Comparison of ENCODE assay signal across 16 cellular contexts in the genomic region with DNA sequence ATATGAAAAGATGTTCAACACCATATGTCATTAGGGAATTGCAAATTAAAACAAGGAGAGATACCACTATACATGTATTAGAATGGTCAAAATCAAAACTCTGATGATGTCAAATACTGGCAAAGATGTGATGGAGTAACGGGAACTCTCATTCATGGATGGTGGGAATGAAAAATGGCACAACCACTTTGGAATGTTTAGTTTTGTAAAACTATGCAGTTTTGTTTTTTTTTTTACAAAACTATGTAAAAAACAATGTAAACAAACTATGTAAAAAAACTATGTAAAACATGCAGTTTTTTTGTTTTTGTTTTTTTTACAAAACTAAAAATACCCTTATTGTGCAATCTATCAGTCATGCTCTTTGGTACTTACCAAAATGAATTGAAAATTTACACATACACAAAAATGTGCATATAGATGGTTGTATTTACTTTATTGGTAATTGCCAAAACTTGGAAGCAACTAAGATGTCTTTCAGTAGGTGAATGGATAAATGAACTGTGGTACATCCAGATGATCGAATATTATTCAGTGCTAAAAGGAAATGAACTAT. TPM values are rescaled to one million over a fixed set of nuclear protein-coding genes. Genes with fewer than 3 reads are reported as not detected.
DNase-seq lines count a peak whose midpoint lies in the region; ATAC-seq, FAIRE-seq and TF ChIP-seq lines count a peak whose summit lies in the region.
"Had no signal": no experiment of that assay in that cellular context is flagged by ENCODE, and none has a peak within 500 bp of the region (broad histone marks: within the 10 kb centered on the region; RNA-seq: fewer than 3 reads in every experiment).

No MANE protein-coding gene starts in this region.

- no peak overlapping the region for H3K27ac Mint-ChIP-seq in activated CD4-positive, alpha-beta T cell treated with anti-CD3 and anti-CD28 coated beads, Interleukin-2, amount 10 ng/mL, durations not matched to agents 7 days and 5 days
- H3K27ac Mint-ChIP-seq: CD8-positive, alpha-beta memory T cell; GM23338 had no signal

- peaks cover 0 to 9% of the 10 kb centered on the region in 2 experiments; a peak in 1 of 4 replicates for H3K79me1 ChIP-seq in IMR-90 (ENCODE audit: low read depth in 1 of 2, low read length in 2 of 2)

- H3K79me2 ChIP-seq in osteoblast (ENCODE audit: insufficient read depth, low read length), result no peaks in the 10 kb centered on the region

- no peak overlapping the region for H3K4me3 Mint-ChIP-seq in activated CD4-positive, alpha-beta T cell treated with anti-CD3 and anti-CD28 coated beads, Interleukin-2, amount 10 ng/mL, durations not matched to agents 7 days and 5 days
- H3K4me3 Mint-ChIP-seq: CD8-positive, alpha-beta memory T cell; GM23338 had no signal

- intact Hi-C loops in IMR-90 (cut with micrococcal nuclease), result no loop called here

- no peaks in the 10 kb centered on the region for H3K9me1 ChIP-seq in IMR-90 (ENCODE audit: insufficient read depth, low read length)

- H3K4me1 Mint-ChIP-seq in activated CD4-positive, alpha-beta T cell treated with anti-CD3 and anti-CD28 coated beads, Interleukin-2, amount 10 ng/mL, durations not matched to agents 7 days and 5 days, result peaks cover 5% of the 10 kb centered on the region
- H3K4me1 Mint-ChIP-seq: GM23338 had no signal

- no TSS peak for BruUV-seq in IMR-90 (replicated peaks; lab: Mats Ljungman, UMichigan)

- H3K27me3 ChIP-seq in IMR-90 (ENCODE audit: control insufficient read depth, insufficient read depth, low read length) (no peaks in the 10 kb centered on the region), osteoblast (ENCODE audit: insufficient read depth, low read length) (no peaks in the 10 kb centered on the region)
- H3K27me3 ChIP-seq: BLaER1 had no signal

- H3K27me3 Mint-ChIP-seq in activated CD4-positive, alpha-beta T cell treated with anti-CD3 and anti-CD28 coated beads, Interleukin-2, amount 10 ng/mL, durations not matched to agents 7 days and 5 days, result peaks cover 28% of the 10 kb centered on the region

- TF ChIP-seq CTCF in A549 (IDR thresholded peaks at IDR 0.05) (no peak), IMR-90 (conservative IDR thresholded peaks at IDR 0.05; ENCODE audit: low read depth, low read length) (no peak), osteoblast (IDR thresholded peaks at IDR 0.05; ENCODE audit: extremely low read depth, low read depth, low read length) (no peak)

- H3K18ac ChIP-seq in IMR-90 (ENCODE audit: low read depth, low read length), result no peak overlapping the region

- no peak overlapping the region for H3K23ac ChIP-seq in IMR-90 (ENCODE audit: low read depth, low read length)

- no peak overlapping the region for H2BK15ac ChIP-seq in IMR-90 (ENCODE audit: low read depth, low read length)

- in situ Hi-C loops in IMR-90 (cut with MboI; ENCODE audit: low sequenced_read_pairs), result no loop called here

- no peak overlapping the region for H2AK5ac ChIP-seq in IMR-90 (ENCODE audit: low read depth, low read length)

- no peak overlapping the region for H4K8ac ChIP-seq in IMR-90 (ENCODE audit: low read depth in 2 of 2, low read length in 2 of 2)

- TF ChIP-seq POLR2A in A549 (IDR thresholded peaks at IDR 0.05; ENCODE audit: low read length), result no peak
- TF ChIP-seq POLR2A in IMR-90 (IDR thresholded peaks at IDR 0.05; ENCODE audit: low read depth, low read length), result no peak

- H3K27ac ChIP-seq in A549 (no peak overlapping the region), IMR-90 (ENCODE audit: insufficient read depth, low read length) (no peak overlapping the region), osteoblast (ENCODE audit: low read depth, low read length) (no peak overlapping the region)
- H3K27ac ChIP-seq: BLaER1 had no signal

- peak; percentile 36 for FAIRE-seq in A549 (lab: Jason Lieb, UNC)
- FAIRE-seq: A204.1, GM12891 had no signal

- H3K9me3 ChIP-seq in A549 (no peaks in the 10 kb centered on the region), IMR-90 (ENCODE audit: control insufficient read depth, insufficient read depth, low read length) (peaks cover 2% of the 10 kb centered on the region; the same call in 1 of the 2 replicates), osteoblast (ENCODE audit: low read depth, low read length) (no peaks in the 10 kb centered on the region)
- H3K9me3 ChIP-seq: BLaER1 had no signal

- DNase-seq in A549 (ENCODE audit: low read depth in 1 of 2, low spot score in 1 of 2) (no peak), EH (ENCODE audit: low read depth) (peak; percentile 63), IMR-90 (peak; percentile 30), fibroblast of gingiva (ENCODE audit: low read depth) (peak; percentile 79), SW480 (ENCODE audit: low spot score) (no peak), osteoblast (ENCODE audit: insufficient read length, low spot score, missing footprints) (no peak)
- DNase-seq in activated CD4-positive, alpha-beta T cell treated with anti-CD3 and anti-CD28 coated beads, Interleukin-2, amount 10 ng/mL, durations not matched to agents 7 days and 5 days, result no peak
- DNase-seq: AML-193; Caco-2; CD8-positive, alpha-beta memory T cell; DMS53; H7 had no signal

- H3K4me1 ChIP-seq in A549, result 0 out of 3 replicates have a peak, but pooled peaks cover 3% of the 10 kb centered on the region
- H3K4me1 ChIP-seq in IMR-90 (ENCODE audit: control insufficient read depth, insufficient read depth, low read length), result no peaks in the 10 kb centered on the region
- H3K4me1 ChIP-seq in osteoblast (ENCODE audit: insufficient read depth, low read length), result peaks cover 2% of the 10 kb centered on the region
- H3K4me1 ChIP-seq: Caco-2 had no signal

- H2BK20ac ChIP-seq in IMR-90 (ENCODE audit: low read depth, low read length), result no peak overlapping the region

- H3K4me2 ChIP-seq in A549, result no peak overlapping the region
- no peak overlapping the region for H3K4me2 ChIP-seq in IMR-90 (ENCODE audit: low read depth, low read length)
- H3K4me2 ChIP-seq in osteoblast (ENCODE audit: insufficient read depth, low read length), result no peak overlapping the region
- H3K4me2 ChIP-seq: BLaER1, GM23338 had no signal

- 70% methylated on average over 2 of the region's 2 CpGs for WGBS in A549 (ENCODE audit: missing lambda C conversion rate)
- WGBS in IMR-90 (ENCODE audit: extremely low coverage in 2 of 2, insufficient read length in 1 of 2), 2 experiments, result no CpG with 5 or more reads among the region's 2 CpGs

- H3K36me3 ChIP-seq in IMR-90 (ENCODE audit: control insufficient read depth, insufficient read depth, low read length), result no peaks in the 10 kb centered on the region
- H3K36me3 ChIP-seq in osteoblast (ENCODE audit: insufficient read depth, low read length), result no peaks in the 10 kb centered on the region
- H3K36me3 ChIP-seq: BLaER1 had no signal

- no peak overlapping the region for H3K14ac ChIP-seq in IMR-90 (replicated peaks; ENCODE audit: low read depth, low read length)

- no peak overlapping the region for H2AK9ac ChIP-seq in IMR-90 (replicated peaks; ENCODE audit: low read depth, low read length, poor library complexity)

- H2BK5ac ChIP-seq in IMR-90 (ENCODE audit: low read depth, low read length, poor library complexity, severe bottlenecking), result no peak overlapping the region

- no peak overlapping the region for H4K5ac ChIP-seq in IMR-90 (ENCODE audit: low read depth, low read length)

- H3K4ac ChIP-seq in IMR-90 (ENCODE audit: low read depth, low read length), result no peak overlapping the region

- POLR2A ChIA-PET in A549 (lab: Yijun Ruan, JAX) (no interaction called here), IMR-90 (lab: Charles Lee; ENCODE audit: unreplicated experiment) (no interaction called here)
- POLR2A ChIA-PET in activated CD4-positive, alpha-beta T cell treated with anti-CD3 and anti-CD28 coated beads, Interleukin-2, amount 10 ng/mL, durations not matched to agents 7 days and 5 days (lab: Charles Lee), result no interaction called here

- no peak overlapping the region for H3K4me3 ChIP-seq in A549
- no peak overlapping the region for H3K4me3 ChIP-seq in IMR-90 (ENCODE audit: insufficient read depth, low read depth, low read length)
- no peak overlapping the region for H3K4me3 ChIP-seq in osteoblast (ENCODE audit: insufficient read depth, low read length)
- H3K4me3 ChIP-seq: BLaER1, GM23338 had no signal

- TF ChIP-seq RAD21 in A549 (conservative IDR thresholded peaks at IDR 0.05 in 1 of 2, IDR thresholded peaks at IDR 0.05 in 1 of 2) (no peak), IMR-90 (IDR thresholded peaks at IDR 0.05; ENCODE audit: low read length) (no peak)

- no peak for TF ChIP-seq EP300 in A549 (IDR thresholded peaks at IDR 0.05)

- CTCF ChIA-PET in A549 (lab: Yijun Ruan, JAX) (no interaction called here), IMR-90 (lab: Yijun Ruan, JAX) (no interaction called here)
- CTCF ChIA-PET in activated CD4-positive, alpha-beta T cell treated with anti-CD3 and anti-CD28 coated beads, Interleukin-2, amount 10 ng/mL, durations not matched to agents 7 days and 5 days (lab: Charles Lee), result no interaction called here

- ATAC-seq in A549 (no peak), IMR-90 (ENCODE audit: low read depth) (no peak)
- ATAC-seq: GM23338 had no signal

- no peak overlapping the region for H2BK120ac ChIP-seq in IMR-90 (ENCODE audit: low read depth, low read length)

- dilution Hi-C loops in IMR-90 (cut with HindIII; ENCODE audit: low sequenced_read_pairs, unreplicated experiment), result no loop called here

- H4K20me1 ChIP-seq in IMR-90 (ENCODE audit: insufficient read depth, low read length) (no peaks in the 10 kb centered on the region), osteoblast (ENCODE audit: insufficient read depth, low read length) (no peaks in the 10 kb centered on the region)
- H4K20me1 ChIP-seq: BLaER1 had no signal

- H2AFZ ChIP-seq in IMR-90 (replicated peaks; ENCODE audit: low read length, poor library complexity) (no peak overlapping the region), osteoblast (ENCODE audit: low read length) (no peak overlapping the region)
- H2AFZ ChIP-seq: GM23338 had no signal

- H4K91ac ChIP-seq in IMR-90 (ENCODE audit: insufficient read depth, low read depth, low read length), result no peak overlapping the region

- H3K9ac ChIP-seq in IMR-90 (ENCODE audit: low read depth, low read length), result no peak overlapping the region
- H3K9ac ChIP-seq: BLaER1 had no signal

- H3K9me3 Mint-ChIP-seq in activated CD4-positive, alpha-beta T cell treated with anti-CD3 and anti-CD28 coated beads, Interleukin-2, amount 10 ng/mL, durations not matched to agents 7 days and 5 days, result no peaks in the 10 kb centered on the region
- H3K9me3 Mint-ChIP-seq: CD8-positive, alpha-beta memory T cell; GM23338 had no signal

- H3K56ac ChIP-seq in IMR-90 (ENCODE audit: extremely low read depth, insufficient read depth, low read length), result no peak overlapping the region

- H3K36me3 Mint-ChIP-seq in activated CD4-positive, alpha-beta T cell treated with anti-CD3 and anti-CD28 coated beads, Interleukin-2, amount 10 ng/mL, durations not matched to agents 7 days and 5 days (ENCODE audit: low read depth), result no peaks in the 10 kb centered on the region

RNA-seq across cellular contexts. Expression of a gene that starts 5.0 kb away (rescaled TPM):
- 31.3 and 32.8 TPM in 2 replicates for polyA plus RNA-seq in A549 (2011; rRNA removed)
- polyA plus RNA-seq in A549 (2012; cell fraction: cytosol; rRNA removed), result 6.2 and 6.6 TPM in 2 replicates
- 4.2 and 7.8 TPM in 2 replicates for polyA plus RNA-seq in A549 (2012; cell fraction: nucleus; rRNA removed)
- polyA plus RNA-seq in A549 (2017; fragmentation: RNase III; extraction: RNeasy Plus Mini Kit Qiagen cat#74134 plus additional on column Dnase treatment), result 31.0 to 31.8 TPM (median 31.4 TPM) in 3 replicates
- 20.9 and 23.6 TPM in 2 replicates for polyA minus RNA-seq in A549 (2011; rRNA and poly(A)+ RNA removed)
- 110 and 117 TPM in 2 replicates for total RNA-seq in IMR-90 (2012; rRNA removed)
- 12.4 and 15.0 TPM in 2 replicates for polyA plus RNA-seq in IMR-90 (2012; rRNA removed)
- polyA plus RNA-seq in IMR-90 (2012; cell fraction: cytosol; rRNA removed), result 3.8 and 5.9 TPM in 2 replicates
- 5.9 and 41.8 TPM in 2 replicates for polyA plus RNA-seq in IMR-90 (2012; cell fraction: nucleus; rRNA removed; ENCODE audit: low replicate concordance)
- total RNA-seq in activated CD4-positive, alpha-beta T cell treated with anti-CD3 and anti-CD28 coated beads, Interleukin-2, amount 10 ng/mL, durations not matched to agents 7 days and 5 days, result 10 to 100 TPM; 38.2 to 42.5 TPM
- 64.8 and 72.7 TPM in 2 replicates for total RNA-seq in osteoblast

Comparison
In these comparisons a context has a peak if more than half of its experiments do, and no peak if none do; other contexts are left out.
1. DNase-seq: peak in EH (single experiment), IMR-90 (single experiment) and fibroblast of gingiva (single experiment); none in A549 (0 of 2), SW480 (single experiment), activated CD4-positive, alpha-beta T cell treated with anti-CD3 and anti-CD28 coated beads, Interleukin-2, amount 10 ng/mL, durations not matched to agents 7 days and 5 days (single experiment) and osteoblast (single experiment).